3 cellular contexts compared by ENCODE assay signal in the genomic region with DNA sequence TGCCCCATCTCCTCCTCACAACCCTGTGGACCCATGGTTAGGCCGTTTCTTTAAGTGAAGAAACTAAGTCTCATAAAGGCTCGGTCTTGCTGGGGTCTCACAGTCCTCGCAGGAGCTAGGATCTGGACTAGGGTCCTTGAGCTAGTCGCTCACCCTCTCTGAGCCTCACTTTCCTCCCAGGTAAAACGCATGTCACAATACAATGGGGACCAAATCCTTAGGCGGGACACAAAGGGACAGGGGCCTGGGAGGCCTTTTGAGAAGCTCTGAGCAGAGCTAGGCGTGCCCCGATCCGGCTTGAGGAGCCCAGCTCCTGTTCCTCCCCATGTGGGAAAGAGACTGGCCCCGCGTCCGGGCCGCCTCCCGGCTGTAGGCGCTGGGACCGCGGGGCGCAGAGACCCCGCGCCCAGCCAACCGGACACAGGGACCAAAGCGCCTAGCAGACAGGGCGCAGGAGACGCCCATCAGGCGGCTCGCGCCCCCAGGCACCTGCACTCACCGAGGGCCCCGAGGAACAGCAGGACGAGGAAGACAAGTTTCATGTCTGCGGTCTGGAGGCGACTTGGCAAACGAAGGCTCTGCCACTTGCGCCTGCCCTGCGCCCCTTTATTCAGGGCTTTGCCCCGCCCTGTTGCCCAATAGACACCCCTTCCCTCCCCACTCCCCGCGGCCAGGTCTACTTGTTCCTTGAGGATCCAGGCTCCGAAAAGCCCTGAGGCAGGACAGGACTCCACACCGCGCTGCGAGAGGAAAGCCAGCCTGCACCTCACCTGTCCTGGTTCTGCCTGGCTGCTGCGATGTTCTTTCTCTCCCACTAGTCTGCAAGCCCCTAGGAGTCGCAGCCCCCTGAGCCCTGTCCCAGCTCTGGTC.
TF ChIP-seq lines count a peak whose summit lies in the region.

A gene (minus strand): TSS at position 580 of the 870 bp plus-strand sequence. CDS start 38 bp downstream, at position 542.

TF ChIP-seq in GM23338, 12 proteins besides CTCF, POLR2A, EP300 and RAD21 (continues in another document):
- TF ChIP-seq EZH2 (IDR thresholded peaks at IDR 0.05; ENCODE audit: low read depth, unreplicated experiment): no peak
- TF ChIP-seq, protein P1, sequence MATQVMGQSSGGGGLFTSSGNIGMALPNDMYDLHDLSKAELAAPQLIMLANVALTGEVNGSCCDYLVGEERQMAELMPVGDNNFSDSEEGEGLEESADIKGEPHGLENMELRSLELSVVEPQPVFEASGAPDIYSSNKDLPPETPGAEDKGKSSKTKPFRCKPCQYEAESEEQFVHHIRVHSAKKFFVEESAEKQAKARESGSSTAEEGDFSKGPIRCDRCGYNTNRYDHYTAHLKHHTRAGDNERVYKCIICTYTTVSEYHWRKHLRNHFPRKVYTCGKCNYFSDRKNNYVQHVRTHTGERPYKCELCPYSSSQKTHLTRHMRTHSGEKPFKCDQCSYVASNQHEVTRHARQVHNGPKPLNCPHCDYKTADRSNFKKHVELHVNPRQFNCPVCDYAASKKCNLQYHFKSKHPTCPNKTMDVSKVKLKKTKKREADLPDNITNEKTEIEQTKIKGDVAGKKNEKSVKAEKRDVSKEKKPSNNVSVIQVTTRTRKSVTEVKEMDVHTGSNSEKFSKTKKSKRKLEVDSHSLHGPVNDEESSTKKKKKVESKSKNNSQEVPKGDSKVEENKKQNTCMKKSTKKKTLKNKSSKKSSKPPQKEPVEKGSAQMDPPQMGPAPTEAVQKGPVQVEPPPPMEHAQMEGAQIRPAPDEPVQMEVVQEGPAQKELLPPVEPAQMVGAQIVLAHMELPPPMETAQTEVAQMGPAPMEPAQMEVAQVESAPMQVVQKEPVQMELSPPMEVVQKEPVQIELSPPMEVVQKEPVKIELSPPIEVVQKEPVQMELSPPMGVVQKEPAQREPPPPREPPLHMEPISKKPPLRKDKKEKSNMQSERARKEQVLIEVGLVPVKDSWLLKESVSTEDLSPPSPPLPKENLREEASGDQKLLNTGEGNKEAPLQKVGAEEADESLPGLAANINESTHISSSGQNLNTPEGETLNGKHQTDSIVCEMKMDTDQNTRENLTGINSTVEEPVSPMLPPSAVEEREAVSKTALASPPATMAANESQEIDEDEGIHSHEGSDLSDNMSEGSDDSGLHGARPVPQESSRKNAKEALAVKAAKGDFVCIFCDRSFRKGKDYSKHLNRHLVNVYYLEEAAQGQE (IDR thresholded peaks at IDR 0.05; ENCODE audit: unreplicated experiment): no peak
- TF ChIP-seq, protein P2, sequence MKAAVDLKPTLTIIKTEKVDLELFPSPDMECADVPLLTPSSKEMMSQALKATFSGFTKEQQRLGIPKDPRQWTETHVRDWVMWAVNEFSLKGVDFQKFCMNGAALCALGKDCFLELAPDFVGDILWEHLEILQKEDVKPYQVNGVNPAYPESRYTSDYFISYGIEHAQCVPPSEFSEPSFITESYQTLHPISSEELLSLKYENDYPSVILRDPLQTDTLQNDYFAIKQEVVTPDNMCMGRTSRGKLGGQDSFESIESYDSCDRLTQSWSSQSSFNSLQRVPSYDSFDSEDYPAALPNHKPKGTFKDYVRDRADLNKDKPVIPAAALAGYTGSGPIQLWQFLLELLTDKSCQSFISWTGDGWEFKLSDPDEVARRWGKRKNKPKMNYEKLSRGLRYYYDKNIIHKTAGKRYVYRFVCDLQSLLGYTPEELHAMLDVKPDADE (IDR thresholded peaks at IDR 0.05): no peak
- no peak for TF ChIP-seq JUNB (IDR thresholded peaks at IDR 0.05; ENCODE audit: unreplicated experiment)

TF ChIP-seq in K562, 482 proteins besides CTCF, POLR2A, EP300 and RAD21:
- TF ChIP-seq ZNF347 (CRISPR knock-in tag; IDR thresholded peaks at IDR 0.05; ENCODE audit: low read depth) (no peak), HEY1 (CRISPR knock-in tag; IDR thresholded peaks at IDR 0.05; ENCODE audit: borderline replicate concordance) (no peak), CEBPG (CRISPR knock-in tag; IDR thresholded peaks at IDR 0.05) (no peak), CEBPG (tag; conservative IDR thresholded peaks at IDR 0.05 in 1 of 2, IDR thresholded peaks at IDR 0.05 in 1 of 2) (no peak), ZNF431 (CRISPR knock-in tag; IDR thresholded peaks at IDR 0.05) (no peak), KDM2B (CRISPR knock-in tag; IDR thresholded peaks at IDR 0.05) (no peak)
- TF ChIP-seq, protein P3, sequence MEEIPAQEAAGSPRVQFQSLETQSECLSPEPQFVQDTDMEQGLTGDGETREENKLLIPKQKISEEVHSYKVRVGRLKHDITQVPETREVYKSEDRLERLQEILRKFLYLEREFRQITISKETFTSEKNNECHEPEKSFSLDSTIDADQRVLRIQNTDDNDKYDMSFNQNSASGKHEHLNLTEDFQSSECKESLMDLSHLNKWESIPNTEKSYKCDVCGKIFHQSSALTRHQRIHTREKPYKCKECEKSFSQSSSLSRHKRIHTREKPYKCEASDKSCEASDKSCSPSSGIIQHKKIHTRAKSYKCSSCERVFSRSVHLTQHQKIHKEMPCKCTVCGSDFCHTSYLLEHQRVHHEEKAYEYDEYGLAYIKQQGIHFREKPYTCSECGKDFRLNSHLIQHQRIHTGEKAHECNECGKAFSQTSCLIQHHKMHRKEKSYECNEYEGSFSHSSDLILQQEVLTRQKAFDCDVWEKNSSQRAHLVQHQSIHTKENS (CRISPR knock-in tag; IDR thresholded peaks at IDR 0.05): no peak

TF ChIP-seq in GM12891, 5 proteins besides CTCF, POLR2A, EP300 and RAD21:
- TF ChIP-seq TAF1 (IDR thresholded peaks at IDR 0.05; ENCODE audit: low read depth, low read length) (no peak), POLR2AphosphoS5 (IDR thresholded peaks at IDR 0.05; ENCODE audit: low read depth, low read length) (no peak), POU2F2 (IDR thresholded peaks at IDR 0.05; ENCODE audit: low read depth, low read length) (no peak), SPI1 (IDR thresholded peaks at IDR 0.05; ENCODE audit: low read depth, low read length) (no peak), PAX5 (IDR thresholded peaks at IDR 0.05; ENCODE audit: insufficient read depth, low read length, severe bottlenecking) (no peak)
TF ChIP-seq in GM12891: peak in this region for 0.
